12 cellular contexts compared by ENCODE assay signal in genomic region chr2:233501198-233502076, GRCh38.
DNase-seq lines count a peak whose midpoint lies in the region; ATAC-seq and TF ChIP-seq lines count a peak whose summit lies in the region.
"Had no signal": no experiment of that assay in that cellular context is flagged by ENCODE, and none has a peak within 500 bp of the region (broad histone marks: within the 10 kb centered on the region; RNA-seq: fewer than 3 reads in every experiment).

No MANE protein-coding gene starts in this region.

- H3K27me3 Mint-ChIP-seq in activated naive CD8-positive, alpha-beta T cell treated with anti-CD3 and anti-CD28 coated beads, Interleukin-2, amount 10 ng/mL, durations not matched to agents 7 days and 5 days, result no peaks in the 10 kb centered on the region
- H3K27me3 Mint-ChIP-seq in activated naive CD8-positive, alpha-beta T cell treated with anti-CD3 and anti-CD28 coated beads for 36 hours, result no peaks in the 10 kb centered on the region
- H3K27me3 Mint-ChIP-seq in chondrocyte (ENCODE audit: low read depth), result no peaks in the 10 kb centered on the region
- H3K27me3 Mint-ChIP-seq: activated B cell treated with CpG ODN at 0.5 μM for 24 hours; activated naive CD8-positive, alpha-beta T cell had no signal

- peak; percentile 88 for ATAC-seq in activated naive CD8-positive, alpha-beta T cell treated with anti-CD3 and anti-CD28 coated beads, Interleukin-2, amount 10 ng/mL, durations not matched to agents 7 days and 5 days (ENCODE audit: low read depth)
- peak; percentile 47 for ATAC-seq in HG03565 (IDR thresholded peaks at IDR 0.05; ENCODE audit: unreplicated experiment)
- ATAC-seq in HG02642 (IDR thresholded peaks at IDR 0.05; ENCODE audit: poor library complexity, unreplicated experiment), result no peak

- TF ChIP-seq CTCF in chondrocyte (IDR thresholded peaks at IDR 0.05) (no peak), RWPE1 (conservative IDR thresholded peaks at IDR 0.05; ENCODE audit: low read depth) (no peak)

- POLR2A ChIA-PET in activated naive CD8-positive, alpha-beta T cell treated with anti-CD3 and anti-CD28 coated beads, Interleukin-2, amount 10 ng/mL, durations not matched to agents 7 days and 5 days (lab: Charles Lee), result no interaction called here
- POLR2A ChIA-PET in RWPE1 (lab: Yijun Ruan, JAX; ENCODE audit: low non-redundant PET), result no interaction called here

- H3K27ac Mint-ChIP-seq in activated naive CD8-positive, alpha-beta T cell treated with anti-CD3 and anti-CD28 coated beads, Interleukin-2, amount 10 ng/mL, durations not matched to agents 7 days and 5 days, result no peak overlapping the region
- H3K27ac Mint-ChIP-seq in activated naive CD8-positive, alpha-beta T cell treated with anti-CD3 and anti-CD28 coated beads for 36 hours, result no peak overlapping the region
- peak overlapping the region; percentile 3 for H3K27ac Mint-ChIP-seq in chondrocyte (ENCODE audit: unreplicated experiment)
- H3K27ac Mint-ChIP-seq: activated B cell treated with CpG ODN at 0.5 μM for 24 hours; activated naive CD8-positive, alpha-beta T cell; immature natural killer cell had no signal

- H3K36me3 Mint-ChIP-seq in activated naive CD8-positive, alpha-beta T cell treated with anti-CD3 and anti-CD28 coated beads, Interleukin-2, amount 10 ng/mL, durations not matched to agents 7 days and 5 days, result peaks cover 48% of the 10 kb centered on the region
- peaks cover 52% of the 10 kb centered on the region for H3K36me3 Mint-ChIP-seq in activated naive CD8-positive, alpha-beta T cell treated with anti-CD3 and anti-CD28 coated beads for 36 hours
- peaks cover 46% of the 10 kb centered on the region for H3K36me3 Mint-ChIP-seq in chondrocyte (ENCODE audit: low read depth)

- no peak overlapping the region for H3K4me3 Mint-ChIP-seq in activated naive CD8-positive, alpha-beta T cell treated with anti-CD3 and anti-CD28 coated beads, Interleukin-2, amount 10 ng/mL, durations not matched to agents 7 days and 5 days
- no peak overlapping the region for H3K4me3 Mint-ChIP-seq in activated naive CD8-positive, alpha-beta T cell treated with anti-CD3 and anti-CD28 coated beads for 36 hours
- H3K4me3 Mint-ChIP-seq in chondrocyte (ENCODE audit: unreplicated experiment), result no peak overlapping the region
- H3K4me3 Mint-ChIP-seq: activated B cell treated with CpG ODN at 0.5 μM for 24 hours; activated naive CD8-positive, alpha-beta T cell; immature natural killer cell had no signal

- peaks cover 27% of the 10 kb centered on the region for H3K4me1 Mint-ChIP-seq in activated naive CD8-positive, alpha-beta T cell treated with anti-CD3 and anti-CD28 coated beads, Interleukin-2, amount 10 ng/mL, durations not matched to agents 7 days and 5 days
- H3K4me1 Mint-ChIP-seq in activated naive CD8-positive, alpha-beta T cell treated with anti-CD3 and anti-CD28 coated beads for 36 hours, result peaks cover 20% of the 10 kb centered on the region
- peaks cover 44% of the 10 kb centered on the region for H3K4me1 Mint-ChIP-seq in chondrocyte (ENCODE audit: low read depth)

- DNase-seq in activated naive CD8-positive, alpha-beta T cell treated with anti-CD3 and anti-CD28 coated beads, Interleukin-2, amount 10 ng/mL, durations not matched to agents 7 days and 5 days, result no peak
- no peak for DNase-seq in activated naive CD8-positive, alpha-beta T cell treated with anti-CD3 and anti-CD28 coated beads for 36 hours
- DNase-seq in chondrocyte (ENCODE audit: low spot score) (no peak), substantia nigra (lab: John Stamatoyannopoulos, UW) (peak in 7 of 49 donors; percentile 5 to 26 (median 21)), NCI-H2029 treated with DMSO at 0.1 percent for 48 hours (lab: John Stamatoyannopoulos, UW) (no peak), RWPE1 (ENCODE audit: low spot score) (no peak)
- DNase-seq: activated B cell treated with CpG ODN at 0.5 μM for 24 hours; immature natural killer cell; stimulated activated CD4-positive, alpha-beta T cell treated with anti-CD3 and anti-CD28 coated beads, Interleukin-1b, Interleukin-23, amount 100 ng/mL, for 48 hours had no signal

- H3K9me3 Mint-ChIP-seq in activated naive CD8-positive, alpha-beta T cell treated with anti-CD3 and anti-CD28 coated beads, Interleukin-2, amount 10 ng/mL, durations not matched to agents 7 days and 5 days, result peaks cover 25% of the 10 kb centered on the region
- peaks cover 32% of the 10 kb centered on the region for H3K9me3 Mint-ChIP-seq in activated naive CD8-positive, alpha-beta T cell treated with anti-CD3 and anti-CD28 coated beads for 36 hours
- peaks cover 45% of the 10 kb centered on the region for H3K9me3 Mint-ChIP-seq in chondrocyte (ENCODE audit: low read depth)

- CTCF ChIA-PET in RWPE1 (lab: Yijun Ruan, JAX), result no interaction called here

- H3K27ac ChIP-seq in substantia nigra (ENCODE audit: low read depth, low read length, poor library complexity, severe bottlenecking) (peak overlapping the region; percentile 61), RWPE1 (no peak overlapping the region)
